ENCODE assay signal across 1 cellular context in genomic region chr21:36709030-36709867, GRCh38.
A peak's percentile ranks its signal among the peaks of the same experiment; 100 is the strongest.
TF ChIP-seq lines count a peak whose summit lies in the region.

No MANE protein-coding gene starts in this region.

TF ChIP-seq in H1, 55 proteins besides CTCF, POLR2A, EP300 and RAD21:
- TF ChIP-seq EZH2 (IDR thresholded peaks at IDR 0.05; ENCODE audit: low read depth, low read length, severe bottlenecking) (peak; percentile 58), RNF2 (IDR thresholded peaks at IDR 0.05; ENCODE audit: borderline replicate concordance, low read depth, low read length, missing control alignments, poor library complexity, severe bottlenecking) (peak; percentile 46), SUZ12 (IDR thresholded peaks at IDR 0.05; ENCODE audit: low read length) (peak; percentile 55), TAF7 (optimal IDR thresholded peaks at IDR 0.05; ENCODE audit: borderline replicate concordance, low read depth, low read length) (no peak)
